In the genomic region with DNA sequence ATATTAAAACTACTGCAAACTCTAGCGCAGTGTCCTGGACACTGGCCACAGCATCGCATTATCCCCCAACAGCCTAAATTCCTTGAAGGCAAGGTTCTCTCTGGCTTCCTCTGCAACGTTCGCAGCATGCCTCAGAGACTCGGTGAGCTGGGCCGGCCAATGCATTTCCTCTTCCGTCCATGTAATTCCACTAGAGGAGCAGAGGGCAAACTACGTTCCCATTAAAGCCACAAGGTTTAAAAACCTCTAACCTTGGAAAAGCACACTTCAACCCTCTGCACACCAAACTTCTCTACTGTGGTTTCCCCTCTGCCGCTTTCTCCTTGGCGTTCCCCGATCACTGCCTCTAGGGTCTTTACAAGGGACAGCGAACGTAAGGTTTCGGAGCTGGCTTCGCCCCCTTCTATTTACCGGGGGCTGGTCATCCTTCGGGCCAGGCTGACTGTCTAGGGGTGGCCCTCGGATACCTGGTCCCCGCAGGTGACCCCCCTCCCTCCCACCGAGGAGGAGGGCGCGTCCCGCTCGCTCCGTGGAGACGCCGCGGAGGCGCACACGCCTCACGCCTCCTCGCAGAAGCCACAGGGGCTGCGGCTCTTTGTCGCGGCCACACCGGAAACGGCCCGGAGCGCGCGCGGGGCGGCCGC, we compare ENCODE assay signal across 2 cellular contexts.
TF ChIP-seq lines count a peak whose summit lies in the region.

No MANE protein-coding gene starts in this region.

TF ChIP-seq in IMR-90, 13 proteins besides CTCF, POLR2A, EP300 and RAD21:
- no peak for TF ChIP-seq CHD1 (IDR thresholded peaks at IDR 0.05; ENCODE audit: low read depth, low read length)
- no peak for TF ChIP-seq CEBPB (IDR thresholded peaks at IDR 0.05; ENCODE audit: low read depth, low read length)
- no peak for TF ChIP-seq RCOR1 (IDR thresholded peaks at IDR 0.05; ENCODE audit: insufficient replicate concordance, low read length)
- TF ChIP-seq, protein P1, sequence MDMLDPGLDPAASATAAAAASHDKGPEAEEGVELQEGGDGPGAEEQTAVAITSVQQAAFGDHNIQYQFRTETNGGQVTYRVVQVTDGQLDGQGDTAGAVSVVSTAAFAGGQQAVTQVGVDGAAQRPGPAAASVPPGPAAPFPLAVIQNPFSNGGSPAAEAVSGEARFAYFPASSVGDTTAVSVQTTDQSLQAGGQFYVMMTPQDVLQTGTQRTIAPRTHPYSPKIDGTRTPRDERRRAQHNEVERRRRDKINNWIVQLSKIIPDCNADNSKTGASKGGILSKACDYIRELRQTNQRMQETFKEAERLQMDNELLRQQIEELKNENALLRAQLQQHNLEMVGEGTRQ (IDR thresholded peaks at IDR 0.05; ENCODE audit: low read depth, low read length) = no peak
- TF ChIP-seq MXI1 (IDR thresholded peaks at IDR 0.05; ENCODE audit: borderline replicate concordance, low read depth, low read length) = no peak
- TF ChIP-seq, protein P2, sequence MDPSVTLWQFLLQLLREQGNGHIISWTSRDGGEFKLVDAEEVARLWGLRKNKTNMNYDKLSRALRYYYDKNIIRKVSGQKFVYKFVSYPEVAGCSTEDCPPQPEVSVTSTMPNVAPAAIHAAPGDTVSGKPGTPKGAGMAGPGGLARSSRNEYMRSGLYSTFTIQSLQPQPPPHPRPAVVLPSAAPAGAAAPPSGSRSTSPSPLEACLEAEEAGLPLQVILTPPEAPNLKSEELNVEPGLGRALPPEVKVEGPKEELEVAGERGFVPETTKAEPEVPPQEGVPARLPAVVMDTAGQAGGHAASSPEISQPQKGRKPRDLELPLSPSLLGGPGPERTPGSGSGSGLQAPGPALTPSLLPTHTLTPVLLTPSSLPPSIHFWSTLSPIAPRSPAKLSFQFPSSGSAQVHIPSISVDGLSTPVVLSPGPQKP (IDR thresholded peaks at IDR 0.05; ENCODE audit: borderline replicate concordance, low read depth, low read length) = no peak
- TF ChIP-seq NFE2L2 (IDR thresholded peaks at IDR 0.05; ENCODE audit: low read depth, low read length) = no peak
- no peak for TF ChIP-seq BHLHE40 (IDR thresholded peaks at IDR 0.05; ENCODE audit: low read depth, low read length)
- no peak for TF ChIP-seq SMC3 (IDR thresholded peaks at IDR 0.05; ENCODE audit: low read depth, low read length)
- no peak for TF ChIP-seq RFX5 (IDR thresholded peaks at IDR 0.05; ENCODE audit: low read depth, low read length)
- TF ChIP-seq FOS (IDR thresholded peaks at IDR 0.05; ENCODE audit: low read depth, low read length) = no peak
- no peak for TF ChIP-seq MAFK (IDR thresholded peaks at IDR 0.05; ENCODE audit: low read depth, low read length)
- TF ChIP-seq MAZ (IDR thresholded peaks at IDR 0.05; ENCODE audit: borderline replicate concordance, low read depth, low read length) = no peak

TF ChIP-seq in H1, 55 proteins besides CTCF, POLR2A, EP300 and RAD21:
- TF ChIP-seq, protein P3, sequence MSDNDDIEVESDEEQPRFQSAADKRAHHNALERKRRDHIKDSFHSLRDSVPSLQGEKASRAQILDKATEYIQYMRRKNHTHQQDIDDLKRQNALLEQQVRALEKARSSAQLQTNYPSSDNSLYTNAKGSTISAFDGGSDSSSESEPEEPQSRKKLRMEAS (IDR thresholded peaks at IDR 0.05) = no peak
- TF ChIP-seq SIRT6 (IDR thresholded peaks at IDR 0.05; ENCODE audit: low read length) = no peak
- TF ChIP-seq SP1 (IDR thresholded peaks at IDR 0.05; ENCODE audit: low read depth, low read length) = no peak
- no peak for TF ChIP-seq SIN3A (conservative IDR thresholded peaks at IDR 0.05 in 1 of 2, IDR thresholded peaks at IDR 0.05 in 1 of 2; ENCODE audit: low read depth in 1 of 2, low read length in 2 of 2)
- no peak for TF ChIP-seq SP4 (IDR thresholded peaks at IDR 0.05; ENCODE audit: low read length)
- TF ChIP-seq SP2 (IDR thresholded peaks at IDR 0.05; ENCODE audit: low read length) = no peak
- TF ChIP-seq, protein P4, sequence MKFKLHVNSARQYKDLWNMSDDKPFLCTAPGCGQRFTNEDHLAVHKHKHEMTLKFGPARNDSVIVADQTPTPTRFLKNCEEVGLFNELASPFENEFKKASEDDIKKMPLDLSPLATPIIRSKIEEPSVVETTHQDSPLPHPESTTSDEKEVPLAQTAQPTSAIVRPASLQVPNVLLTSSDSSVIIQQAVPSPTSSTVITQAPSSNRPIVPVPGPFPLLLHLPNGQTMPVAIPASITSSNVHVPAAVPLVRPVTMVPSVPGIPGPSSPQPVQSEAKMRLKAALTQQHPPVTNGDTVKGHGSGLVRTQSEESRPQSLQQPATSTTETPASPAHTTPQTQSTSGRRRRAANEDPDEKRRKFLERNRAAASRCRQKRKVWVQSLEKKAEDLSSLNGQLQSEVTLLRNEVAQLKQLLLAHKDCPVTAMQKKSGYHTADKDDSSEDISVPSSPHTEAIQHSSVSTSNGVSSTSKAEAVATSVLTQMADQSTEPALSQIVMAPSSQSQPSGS (IDR thresholded peaks at IDR 0.05; ENCODE audit: low read length) = no peak
- TF ChIP-seq, protein P1 (IDR thresholded peaks at IDR 0.05; ENCODE audit: low read length) = no peak
- TF ChIP-seq KDM1A (IDR thresholded peaks at IDR 0.05; ENCODE audit: borderline replicate concordance, low read length) = no peak
- TF ChIP-seq SUZ12 (IDR thresholded peaks at IDR 0.05; ENCODE audit: low read length) = peak; percentile 31; the same call in 1 of the 2 replicates
- peak; percentile 83 for TF ChIP-seq KDM4A (IDR thresholded peaks at IDR 0.05; ENCODE audit: low read depth, low read length, severe bottlenecking)
- no peak for TF ChIP-seq TBP (IDR thresholded peaks at IDR 0.05; ENCODE audit: low read depth, low read length)
- TF ChIP-seq PHF8 (conservative IDR thresholded peaks at IDR 0.05; ENCODE audit: low read depth, low read length) = 0 out of 2 replicates have a peak, but pooled peaks have one; percentile 51
- peak; percentile 90 for TF ChIP-seq ASH2L (IDR thresholded peaks at IDR 0.05; ENCODE audit: low read length)
- no peak for TF ChIP-seq HDAC2 (IDR thresholded peaks at IDR 0.05; ENCODE audit: borderline replicate concordance in 1 of 2, low read depth in 2 of 2, low read length in 2 of 2)
- no peak for TF ChIP-seq FOSL1 (IDR thresholded peaks at IDR 0.05; ENCODE audit: insufficient read depth, low read depth, low read length)
- TF ChIP-seq, protein P5, sequence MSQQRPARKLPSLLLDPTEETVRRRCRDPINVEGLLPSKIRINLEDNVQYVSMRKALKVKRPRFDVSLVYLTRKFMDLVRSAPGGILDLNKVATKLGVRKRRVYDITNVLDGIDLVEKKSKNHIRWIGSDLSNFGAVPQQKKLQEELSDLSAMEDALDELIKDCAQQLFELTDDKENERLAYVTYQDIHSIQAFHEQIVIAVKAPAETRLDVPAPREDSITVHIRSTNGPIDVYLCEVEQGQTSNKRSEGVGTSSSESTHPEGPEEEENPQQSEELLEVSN (IDR thresholded peaks at IDR 0.05) = peak; percentile 25; the same call in 1 of the 2 replicates
TF ChIP-seq in H1: peak in this region for 5.
